33 cellular contexts compared by ENCODE assay signal in the genomic region with DNA sequence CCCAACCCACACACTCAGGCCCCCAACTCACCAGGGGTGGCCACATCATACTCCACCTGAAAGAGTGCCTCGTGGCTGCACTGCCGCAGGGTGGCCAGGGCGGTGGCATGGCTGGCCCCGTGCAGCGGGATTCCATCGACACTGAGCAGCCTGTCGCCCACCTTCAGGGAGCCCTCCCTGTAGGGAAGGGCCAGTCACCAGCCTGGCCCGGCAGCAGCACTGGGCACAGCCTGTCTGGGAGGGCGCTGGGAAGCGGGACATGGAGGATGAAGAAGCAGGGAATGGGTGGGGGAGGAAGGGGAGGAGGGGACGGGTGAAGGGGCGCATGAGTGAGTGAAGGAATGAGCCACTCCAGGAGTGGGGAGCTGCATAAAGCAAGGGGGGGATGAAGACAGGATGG. TPM values are rescaled to one million over a fixed set of nuclear protein-coding genes. Genes with fewer than 3 reads are reported as not detected.
DNase-seq lines count a peak whose midpoint lies in the region; ATAC-seq and TF ChIP-seq lines count a peak whose summit lies in the region.
"Had no signal": no experiment of that assay in that cellular context is flagged by ENCODE, and none has a peak within 500 bp of the region (broad histone marks: within the 10 kb centered on the region; RNA-seq: fewer than 3 reads in every experiment).

No MANE protein-coding gene starts in this region.

- H3K9me3 ChIP-seq in spleen = no peaks in the 10 kb centered on the region
- H3K9me3 ChIP-seq: Caco-2, esophagus muscularis mucosa, Peyer's patch, prostate gland, SJCRH30 had no signal

- no peak overlapping the region for H3K27ac Mint-ChIP-seq in activated naive CD8-positive, alpha-beta T cell treated with anti-CD3 and anti-CD28 coated beads, Interleukin-2, amount 10 ng/mL, durations not matched to agents 7 days and 5 days
- H3K27ac Mint-ChIP-seq in activated naive CD8-positive, alpha-beta T cell treated with anti-CD3 and anti-CD28 coated beads for 36 hours = no peak overlapping the region
- H3K27ac Mint-ChIP-seq in glutamatergic neuron (ENCODE audit: unreplicated experiment) = no peak overlapping the region
- H3K27ac Mint-ChIP-seq: dendritic cell treated with granulocyte-macrophage colony-stimulating factor and Interleukin-4, amounts not matched to agents 40 ng/mL and 50 ng/mL, for 4 days; IgD-negative memory B cell; stimulated activated naive B cell treated with anti-CD40 and anti-IgM and Interleukin-4, amounts not matched to agents 10 μg/mL and 1 μg/mL and 100 μg/mL, for 72 hours had no signal

- no peak for TF ChIP-seq CTCF in glutamatergic neuron (IDR thresholded peaks at IDR 0.05; ENCODE audit: partially characterized antibody, unreplicated experiment)
- TF ChIP-seq CTCF in spleen (IDR thresholded peaks at IDR 0.05 in 8 of 11, conservative IDR thresholded peaks at IDR 0.05 in 3 of 11) = no peak

- H3K79me2 ChIP-seq in mesendoderm (ENCODE audit: control insufficient read depth, insufficient read depth, low read length) = no peaks in the 10 kb centered on the region

- no peak for ATAC-seq in activated naive CD8-positive, alpha-beta T cell treated with anti-CD3 and anti-CD28 coated beads, Interleukin-2, amount 10 ng/mL, durations not matched to agents 7 days and 5 days (ENCODE audit: low read depth)
- ATAC-seq: foreskin keratinocyte; stimulated activated naive B cell treated with anti-CD40 and anti-IgM and Interleukin-4, amounts not matched to agents 10 μg/mL and 1 μg/mL and 100 μg/mL, for 72 hours had no signal

- TF ChIP-seq POLR2A in spleen (IDR thresholded peaks at IDR 0.05) = no peak

- peak overlapping the region; percentile 45 for H3K23ac ChIP-seq in mesendoderm (ENCODE audit: low read length)

- no peak overlapping the region for H3K4ac ChIP-seq in mesendoderm (ENCODE audit: low read depth, low read length)

- H3K4me3 ChIP-seq in mesendoderm (ENCODE audit: low read length) (no peak overlapping the region), spleen (no peak overlapping the region)
- H3K4me3 ChIP-seq: cardiac muscle cell, esophagus muscularis mucosa, neural progenitor cell, Peyer's patch, prostate gland, SJCRH30, skin epidermis had no signal

- H3K27ac ChIP-seq in mesendoderm (ENCODE audit: low read depth, low read length) (no peak overlapping the region), spleen (no peak overlapping the region), substantia nigra (ENCODE audit: low read depth, low read length, poor library complexity, severe bottlenecking) (no peak overlapping the region)
- H3K27ac ChIP-seq: cardiac muscle cell, foreskin keratinocyte, neural progenitor cell, Peyer's patch, prostate gland, SJCRH30, skin epidermis, VCaP had no signal

- no peaks in the 10 kb centered on the region for H3K36me3 Mint-ChIP-seq in activated naive CD8-positive, alpha-beta T cell treated with anti-CD3 and anti-CD28 coated beads, Interleukin-2, amount 10 ng/mL, durations not matched to agents 7 days and 5 days
- no peaks in the 10 kb centered on the region for H3K36me3 Mint-ChIP-seq in activated naive CD8-positive, alpha-beta T cell treated with anti-CD3 and anti-CD28 coated beads for 36 hours
- H3K36me3 Mint-ChIP-seq in glutamatergic neuron (ENCODE audit: unreplicated experiment) = peaks cover 8% of the 10 kb centered on the region
- H3K36me3 Mint-ChIP-seq: CD14-positive monocyte; neural progenitor cell; stimulated activated naive B cell treated with anti-CD40 and anti-IgM and Interleukin-4, amounts not matched to agents 10 μg/mL and 1 μg/mL and 100 μg/mL, for 72 hours had no signal

- H3K4me3 Mint-ChIP-seq in activated naive CD8-positive, alpha-beta T cell treated with anti-CD3 and anti-CD28 coated beads, Interleukin-2, amount 10 ng/mL, durations not matched to agents 7 days and 5 days = no peak overlapping the region
- no peak overlapping the region for H3K4me3 Mint-ChIP-seq in activated naive CD8-positive, alpha-beta T cell treated with anti-CD3 and anti-CD28 coated beads for 36 hours
- H3K4me3 Mint-ChIP-seq in glutamatergic neuron (ENCODE audit: unreplicated experiment) = no peak overlapping the region
- H3K4me3 Mint-ChIP-seq: CD14-positive monocyte; dendritic cell treated with granulocyte-macrophage colony-stimulating factor and Interleukin-4, amounts not matched to agents 40 ng/mL and 50 ng/mL, for 4 days; IgD-negative memory B cell; neural progenitor cell; stimulated activated naive B cell treated with anti-CD40 and anti-IgM and Interleukin-4, amounts not matched to agents 10 μg/mL and 1 μg/mL and 100 μg/mL, for 72 hours had no signal

- H4K5ac ChIP-seq in mesendoderm (ENCODE audit: low read length) = no peak overlapping the region

- peaks cover 3% of the 10 kb centered on the region for H3K27me3 Mint-ChIP-seq in activated naive CD8-positive, alpha-beta T cell treated with anti-CD3 and anti-CD28 coated beads, Interleukin-2, amount 10 ng/mL, durations not matched to agents 7 days and 5 days
- H3K27me3 Mint-ChIP-seq in activated naive CD8-positive, alpha-beta T cell treated with anti-CD3 and anti-CD28 coated beads for 36 hours = peaks cover 3% of the 10 kb centered on the region
- H3K27me3 Mint-ChIP-seq in glutamatergic neuron (ENCODE audit: unreplicated experiment) = peaks cover 6% of the 10 kb centered on the region

- H3K79me1 ChIP-seq in mesendoderm (ENCODE audit: low read length) = no peaks in the 10 kb centered on the region

- H3K9me3 Mint-ChIP-seq in activated naive CD8-positive, alpha-beta T cell treated with anti-CD3 and anti-CD28 coated beads, Interleukin-2, amount 10 ng/mL, durations not matched to agents 7 days and 5 days = no peaks in the 10 kb centered on the region
- H3K9me3 Mint-ChIP-seq in activated naive CD8-positive, alpha-beta T cell treated with anti-CD3 and anti-CD28 coated beads for 36 hours = no peaks in the 10 kb centered on the region
- peaks cover 1% of the 10 kb centered on the region for H3K9me3 Mint-ChIP-seq in glutamatergic neuron (ENCODE audit: unreplicated experiment)
- H3K9me3 Mint-ChIP-seq: CD14-positive monocyte; dendritic cell treated with granulocyte-macrophage colony-stimulating factor and Interleukin-4, amounts not matched to agents 40 ng/mL and 50 ng/mL, for 4 days; IgD-negative memory B cell; neural progenitor cell; stimulated activated naive B cell treated with anti-CD40 and anti-IgM and Interleukin-4, amounts not matched to agents 10 μg/mL and 1 μg/mL and 100 μg/mL, for 72 hours had no signal

- no peak overlapping the region for H2BK5ac ChIP-seq in mesendoderm (ENCODE audit: low read length)

- peaks cover 4% of the 10 kb centered on the region for H3K4me1 ChIP-seq in mesendoderm (ENCODE audit: control insufficient read depth, low read depth, low read length)
- peaks cover 0 to 24% (median 0%) of the 10 kb centered on the region in 6 donors for H3K4me1 ChIP-seq in spleen
- H3K4me1 ChIP-seq: Caco-2, foreskin keratinocyte, neural progenitor cell, prostate gland, SJCRH30 had no signal

- no peak overlapping the region for H2BK15ac ChIP-seq in mesendoderm (replicated peaks; ENCODE audit: low read depth)

- WGBS in mesendoderm (ENCODE audit: extremely low coverage, insufficient coverage, low lambda C conversion rate) = no CpG with 5 or more reads among the region's 12 CpGs
- 80 to 88% (median 83%) methylated on average over 12 of the region's 12 CpGs for WGBS in spleen, 5 donors

- H3K56ac ChIP-seq in mesendoderm (ENCODE audit: low read length) = no peak overlapping the region

- no peak overlapping the region for H2BK120ac ChIP-seq in mesendoderm (ENCODE audit: low read depth, low read length)

- POLR2A ChIA-PET in activated naive CD8-positive, alpha-beta T cell treated with anti-CD3 and anti-CD28 coated beads, Interleukin-2, amount 10 ng/mL, durations not matched to agents 7 days and 5 days (lab: Charles Lee) = no interaction called here

- H3K36me3 ChIP-seq in mesendoderm (ENCODE audit: control insufficient read depth, insufficient read depth, low read length) = no peaks in the 10 kb centered on the region
- peaks cover 0 to 6% (median 0%) of the 10 kb centered on the region in 6 donors for H3K36me3 ChIP-seq in spleen
- H3K36me3 ChIP-seq: cardiac muscle cell, neural progenitor cell, Peyer's patch, prostate gland, SJCRH30 had no signal

- DNase-seq in activated naive CD8-positive, alpha-beta T cell treated with anti-CD3 and anti-CD28 coated beads, Interleukin-2, amount 10 ng/mL, durations not matched to agents 7 days and 5 days = peak; percentile 13
- DNase-seq in activated naive CD8-positive, alpha-beta T cell treated with anti-CD3 and anti-CD28 coated beads for 36 hours = no peak
- DNase-seq in glutamatergic neuron (peak; percentile 6), mesendoderm (no peak), spleen (peak; percentile 65), substantia nigra (lab: John Stamatoyannopoulos, UW) (no peak), dermis blood vessel endothelial cell (no peak)
- DNase-seq in effector CD4-positive, alpha-beta T cell = no peak
- DNase-seq: activated CD4-positive, alpha-beta T cell treated with anti-CD3 and anti-CD28 coated beads for 4 hours; activated CD8-positive, alpha-beta memory T cell treated with anti-CD3 and anti-CD28 coated beads for 24 hours; activated gamma-delta T cell; activated T-cell treated with anti-CD3 and anti-CD28 coated beads for 4 hours; DMS53; foreskin keratinocyte; MV-4-11; NCI-H1436 treated with DMSO at 0.1 percent for 48 hours; NCI-H345; NCI-H748 treated with DMSO at 0.1 percent for 48 hours; Peyer's patch; SJCRH30; stimulated activated naive B cell treated with anti-CD40 and anti-IgM and Interleukin-4, amounts not matched to agents 10 μg/mL and 1 μg/mL and 100 μg/mL, for 72 hours; SW 1271; T-helper 9 cell had no signal

- no peak overlapping the region for H4K8ac ChIP-seq in mesendoderm (ENCODE audit: low read depth, low read length)

- H3K9ac ChIP-seq in mesendoderm (ENCODE audit: low read length) = no peak overlapping the region
- H3K9ac ChIP-seq: neural progenitor cell had no signal

- no peak overlapping the region for H3K18ac ChIP-seq in mesendoderm (ENCODE audit: low read length)

- no peak overlapping the region for H3K4me2 ChIP-seq in mesendoderm (ENCODE audit: low read length)
- H3K4me2 ChIP-seq: neural progenitor cell had no signal

- intact Hi-C loops in spleen (cut with DNase I; ENCODE audit: low total_unique reads) = no loop called here

- no peak overlapping the region for H2AK5ac ChIP-seq in mesendoderm (ENCODE audit: low read length)

- H3K4me1 Mint-ChIP-seq in activated naive CD8-positive, alpha-beta T cell treated with anti-CD3 and anti-CD28 coated beads, Interleukin-2, amount 10 ng/mL, durations not matched to agents 7 days and 5 days = no peaks in the 10 kb centered on the region
- no peaks in the 10 kb centered on the region for H3K4me1 Mint-ChIP-seq in activated naive CD8-positive, alpha-beta T cell treated with anti-CD3 and anti-CD28 coated beads for 36 hours
- no peaks in the 10 kb centered on the region for H3K4me1 Mint-ChIP-seq in glutamatergic neuron (ENCODE audit: low read depth, unreplicated experiment)
- H3K4me1 Mint-ChIP-seq: CD14-positive monocyte; stimulated activated naive B cell treated with anti-CD40 and anti-IgM and Interleukin-4, amounts not matched to agents 10 μg/mL and 1 μg/mL and 100 μg/mL, for 72 hours had no signal

- no peaks in the 10 kb centered on the region for H3K27me3 ChIP-seq in mesendoderm (ENCODE audit: insufficient read depth, low read length, poor library complexity)
- H3K27me3 ChIP-seq in spleen (replicated peaks in 1 of 7) = peaks cover 0 to 7% (median 0%) of the 10 kb centered on the region in 7 donors
- H3K27me3 ChIP-seq: cardiac muscle cell, foreskin keratinocyte, neural progenitor cell, Peyer's patch had no signal

RNA-seq across cellular contexts. Expression of gene GRIP2, which starts 18.5 kb away (rescaled TPM):
- total RNA-seq in activated naive CD8-positive, alpha-beta T cell treated with anti-CD3 and anti-CD28 coated beads, Interleukin-2, amount 10 ng/mL, durations not matched to agents 7 days and 5 days = not detected
- not detected for total RNA-seq in activated naive CD8-positive, alpha-beta T cell treated with anti-CD3 and anti-CD28 coated beads for 36 hours
- total RNA-seq in glutamatergic neuron (ENCODE audit: unreplicated experiment) (0.34 TPM), spleen (1 to 10 TPM in 6 of 7 donors, under 1 TPM in 1; 0.60 to 3.7 (median 1.2) TPM), dermis blood vessel endothelial cell (under 0.01 TPM in 1 of 2 replicates, not detected in the other)
- polyA plus RNA-seq in mesendoderm (2013, experiment 1 of 2) = 0.66 TPM
- 0.64 TPM for polyA plus RNA-seq in mesendoderm (2013, experiment 2 of 2)
- polyA plus RNA-seq in spleen = 1 to 10 TPM in 1 of 3 donors, under 1 TPM in 2; 0.15 to 2.5 (median 0.52) TPM
- polyA plus RNA-seq: cardiac muscle cell, CD14-positive monocyte, IgD-negative memory B cell had no signal

Comparison
In these comparisons a context has a peak if more than half of its experiments do, and no peak if none do; other contexts are left out.
1. DNase-seq: peak in activated naive CD8-positive, alpha-beta T cell treated with anti-CD3 and anti-CD28 coated beads, Interleukin-2, amount 10 ng/mL, durations not matched to agents 7 days and 5 days (single experiment), glutamatergic neuron (single experiment) and spleen (single experiment); none in activated naive CD8-positive, alpha-beta T cell treated with anti-CD3 and anti-CD28 coated beads for 36 hours (single experiment), mesendoderm (single experiment), substantia nigra (0 of 49), dermis blood vessel endothelial cell (single experiment) and effector CD4-positive, alpha-beta T cell (single experiment).